Comparison of ENCODE assay signal across 12 cellular contexts in the genomic region with DNA sequence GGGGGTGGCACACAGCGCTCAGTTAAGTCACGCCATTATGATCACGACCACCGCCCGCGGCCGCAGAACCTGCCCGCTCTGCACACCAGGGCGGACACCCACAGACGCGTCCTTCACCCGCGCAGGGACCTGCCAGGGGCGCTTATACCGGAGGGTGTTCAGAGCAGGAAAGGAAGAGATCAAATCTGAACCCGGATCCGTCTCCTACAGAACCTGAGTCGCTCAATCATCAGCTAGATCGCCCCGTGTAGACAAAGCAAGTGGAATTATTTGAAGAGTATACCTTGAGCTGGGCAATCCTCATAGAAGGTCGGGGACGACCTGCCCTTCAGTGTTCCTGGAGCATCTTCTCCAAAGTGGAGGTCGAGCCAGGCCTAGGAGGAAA. TPM values are rescaled to one million over a fixed set of nuclear protein-coding genes. Genes with fewer than 3 reads are reported as not detected.
DNase-seq lines count a peak whose midpoint lies in the region; ATAC-seq, FAIRE-seq and TF ChIP-seq lines count a peak whose summit lies in the region.
"Had no signal": no experiment of that assay in that cellular context is flagged by ENCODE, and none has a peak within 500 bp of the region (broad histone marks: within the 10 kb centered on the region; RNA-seq: fewer than 3 reads in every experiment).

No MANE protein-coding gene starts in this region.

- peak overlapping the region; percentile 45 for H3K4me3 Mint-ChIP-seq in activated T-cell treated with anti-CD3 and anti-CD28 coated beads, Interleukin-2, amount 50 U/mL, for 4 hours
- H3K4me3 Mint-ChIP-seq in activated CD8-positive, alpha-beta T cell treated with anti-CD3 and anti-CD28 coated beads, Interleukin-2, amount 10 ng/mL, durations not matched to agents 7 days and 5 days = peak overlapping the region; percentile 82

- H3K4me1 ChIP-seq in HepG2 (ENCODE audit: insufficient read depth, low read length) = peaks cover 35% of the 10 kb centered on the region
- H3K4me1 ChIP-seq in transverse colon = peaks cover 0 to 33% (median 7%) of the 10 kb centered on the region in 4 donors

- no peak for ATAC-seq in activated T-cell treated with anti-CD3 and anti-CD28 coated beads, Interleukin-2, amount 50 U/mL, for 4 hours
- ATAC-seq in activated CD8-positive, alpha-beta T cell treated with anti-CD3 and anti-CD28 coated beads, Interleukin-2, amount 10 ng/mL, durations not matched to agents 7 days and 5 days = no peak
- ATAC-seq in HepG2 = no peak; the same call in 2 of the 3 replicates

- TF ChIP-seq CTCF in HepG2 (CRISPR knock-in tag; IDR thresholded peaks at IDR 0.05) (no peak), transverse colon (IDR thresholded peaks at IDR 0.05) (no peak)

- DNase-seq in activated T-cell treated with anti-CD3 and anti-CD28 coated beads, Interleukin-2, amount 50 U/mL, for 4 hours = no peak
- DNase-seq in activated T-cell treated with anti-CD3 and anti-CD28 coated beads for 4 hours (no peak), HepG2 (ENCODE audit: low spot score) (no peak), transverse colon (no peak), nucleus accumbens (lab: John Stamatoyannopoulos, UW) (no peak), NCI-H69 (lab: John Stamatoyannopoulos, UW) (no peak), EL (no peak)
- DNase-seq in activated CD8-positive, alpha-beta T cell treated with anti-CD3 and anti-CD28 coated beads, Interleukin-2, amount 10 ng/mL, durations not matched to agents 7 days and 5 days = no peak
- DNase-seq: NCI-H1048, NCI-H226, PC-9 had no signal

- no peaks in the 10 kb centered on the region for H3K36me3 ChIP-seq in HepG2 (replicated peaks in 1 of 2; ENCODE audit: control insufficient read depth in 1 of 2, insufficient read depth in 2 of 2, low read length in 2 of 2)
- no peaks in the 10 kb centered on the region for H3K36me3 ChIP-seq in transverse colon

- POLR2A ChIA-PET in activated CD8-positive, alpha-beta T cell treated with anti-CD3 and anti-CD28 coated beads, Interleukin-2, amount 10 ng/mL, durations not matched to agents 7 days and 5 days (lab: Charles Lee) = interaction anchor here (1.4 to 6.1 kb wide), 2 partner anchors 14 to 16 kb away, joined by 3 to 66 read pairs; no protein-coding TSS in a partner anchor
- POLR2A ChIA-PET in HepG2 (lab: Yijun Ruan, JAX) = no interaction called here

- no peaks in the 10 kb centered on the region for H4K20me1 ChIP-seq in HepG2 (ENCODE audit: insufficient read depth, low read length)

- TF ChIP-seq RAD21 in HepG2 (CRISPR knock-in tag; IDR thresholded peaks at IDR 0.05) = no peak

- no peak overlapping the region for H2AFZ ChIP-seq in HepG2 (ENCODE audit: low read length)
- H2AFZ ChIP-seq: PC-9 had no signal

- H3K9me3 Mint-ChIP-seq in activated T-cell treated with anti-CD3 and anti-CD28 coated beads, Interleukin-2, amount 50 U/mL, for 4 hours = no peaks in the 10 kb centered on the region
- no peaks in the 10 kb centered on the region for H3K9me3 Mint-ChIP-seq in activated CD8-positive, alpha-beta T cell treated with anti-CD3 and anti-CD28 coated beads, Interleukin-2, amount 10 ng/mL, durations not matched to agents 7 days and 5 days (ENCODE audit: insufficient read depth)

- WGBS in HepG2 (ENCODE audit: low lambda C conversion rate) = 98% methylated on average over 23 of the region's 23 CpGs
- 96 to 98% methylated on average over 9 to 23 of the region's 23 CpGs for WGBS in transverse colon (ENCODE audit: low coverage in 1 of 2), 2 donors

- no peaks in the 10 kb centered on the region for H3K9me3 ChIP-seq in HepG2 (ENCODE audit: low read length)
- H3K9me3 ChIP-seq in transverse colon = no peaks in the 10 kb centered on the region

- H3K27me3 ChIP-seq in HepG2 (ENCODE audit: control insufficient read depth in 1 of 2, insufficient read depth in 2 of 2, low read length in 2 of 2) = no peaks in the 10 kb centered on the region
- no peaks in the 10 kb centered on the region for H3K27me3 ChIP-seq in transverse colon

- BruUV-seq in HepG2 (replicated peaks; lab: Mats Ljungman, UMichigan) = no TSS peak

- H3K9ac ChIP-seq in HepG2 (ENCODE audit: insufficient read depth, low read depth, low read length) = no peak overlapping the region

- H3K36me3 Mint-ChIP-seq in activated T-cell treated with anti-CD3 and anti-CD28 coated beads, Interleukin-2, amount 50 U/mL, for 4 hours (ENCODE audit: insufficient read depth) = peaks cover 4% of the 10 kb centered on the region
- peaks cover 22% of the 10 kb centered on the region for H3K36me3 Mint-ChIP-seq in activated CD8-positive, alpha-beta T cell treated with anti-CD3 and anti-CD28 coated beads, Interleukin-2, amount 10 ng/mL, durations not matched to agents 7 days and 5 days (ENCODE audit: low read depth)

- TF ChIP-seq EP300 in HepG2 (IDR thresholded peaks at IDR 0.05; ENCODE audit: low read depth in 2 of 2, low read length in 2 of 2) = no peak
- TF ChIP-seq EP300 in HepG2 (CRISPR knock-in tag; IDR thresholded peaks at IDR 0.05; ENCODE audit: borderline replicate concordance) = no peak
- no peak for TF ChIP-seq EP300 in transverse colon (IDR thresholded peaks at IDR 0.05; ENCODE audit: low read depth)

- H3K27ac ChIP-seq in HepG2 (ENCODE audit: extremely low read length, insufficient read depth, low read length) (no peak overlapping the region), transverse colon (peak overlapping the region; percentile 35 to 76 (median 63))
- H3K27ac ChIP-seq: PC-9 had no signal

- no peak overlapping the region for H3K4me3 ChIP-seq in HepG2 (replicated peaks in 1 of 3; ENCODE audit: insufficient read depth in 1 of 3, low read depth in 2 of 3, low read length in 3 of 3)
- no peak overlapping the region for H3K4me3 ChIP-seq in transverse colon
- H3K4me3 ChIP-seq: PC-9 had no signal

- H3K27ac Mint-ChIP-seq in activated CD8-positive, alpha-beta T cell treated with anti-CD3 and anti-CD28 coated beads, Interleukin-2, amount 10 ng/mL, durations not matched to agents 7 days and 5 days = peak overlapping the region; percentile 96

- FAIRE-seq in HepG2 (lab: Jason Lieb, UNC) = no peak
- FAIRE-seq: H54 had no signal

- H3K4me2 ChIP-seq in HepG2 (ENCODE audit: low read depth, low read length) = no peak overlapping the region
- H3K4me2 ChIP-seq: PC-9 had no signal

- CTCF ChIA-PET in activated CD8-positive, alpha-beta T cell treated with anti-CD3 and anti-CD28 coated beads, Interleukin-2, amount 10 ng/mL, durations not matched to agents 7 days and 5 days (lab: Charles Lee) = no interaction called here
- CTCF ChIA-PET in HepG2 (lab: Yijun Ruan, JAX; ENCODE audit: low intra/inter-chr PET ratio, low total read pairs) = no interaction called here

- H3K27me3 Mint-ChIP-seq in activated T-cell treated with anti-CD3 and anti-CD28 coated beads, Interleukin-2, amount 50 U/mL, for 4 hours (ENCODE audit: low read depth) = no peaks in the 10 kb centered on the region
- H3K27me3 Mint-ChIP-seq in activated CD8-positive, alpha-beta T cell treated with anti-CD3 and anti-CD28 coated beads, Interleukin-2, amount 10 ng/mL, durations not matched to agents 7 days and 5 days (ENCODE audit: low read depth) = no peaks in the 10 kb centered on the region

- intact Hi-C loops in HepG2 (cut with micrococcal nuclease; ENCODE audit: unreplicated experiment) = no loop called here
- intact Hi-C loops in transverse colon (cut with DNase I; ENCODE audit: low total_unique reads) = no loop called here

- no peaks in the 10 kb centered on the region for H3K79me2 ChIP-seq in HepG2 (ENCODE audit: insufficient read depth, low read length)

- no peak for TF ChIP-seq POLR2A in HepG2 (IDR thresholded peaks at IDR 0.05; ENCODE audit: insufficient read depth in 1 of 2, low read depth in 2 of 2, low read length in 2 of 2)
- TF ChIP-seq POLR2A in transverse colon (IDR thresholded peaks at IDR 0.05) = no peak

- H3K4me1 Mint-ChIP-seq in activated T-cell treated with anti-CD3 and anti-CD28 coated beads, Interleukin-2, amount 50 U/mL, for 4 hours (ENCODE audit: low read depth) = peaks cover 28% of the 10 kb centered on the region
- H3K4me1 Mint-ChIP-seq in activated CD8-positive, alpha-beta T cell treated with anti-CD3 and anti-CD28 coated beads, Interleukin-2, amount 10 ng/mL, durations not matched to agents 7 days and 5 days (ENCODE audit: low read depth) = peaks cover 56% of the 10 kb centered on the region

- in situ Hi-C loops in HepG2 (cut with HindIII; ENCODE audit: extremely low pct_ligation_motif_present, low pct_unique_long_range_greater_than_20kb) = no loop called here
- in situ Hi-C loops in transverse colon (cut with MboI; ENCODE audit: low pct_ligation_motif_present in 1 of 4, low pct_unique_long_range_greater_than_20kb in 1 of 4, low sequenced_read_pairs in 3 of 4) = no loop called here

TF ChIP-seq in HepG2, 621 proteins besides CTCF, POLR2A, EP300 and RAD21 (continues in another document):
- TF ChIP-seq SP5 (CRISPR knock-in tag; IDR thresholded peaks at IDR 0.05; ENCODE audit: borderline replicate concordance, low read depth) = no peak

RNA-seq across cellular contexts. Expression of a gene that starts 14.4 kb away (rescaled TPM):
- 10 to 100 TPM; 25.9 to 27.8 (median 26.4) TPM for total RNA-seq in activated T-cell treated with anti-CD3 and anti-CD28 coated beads, Interleukin-2, amount 50 U/mL, for 4 hours
- 100 to 1,000 TPM; 104 to 113 TPM for total RNA-seq in activated CD8-positive, alpha-beta T cell treated with anti-CD3 and anti-CD28 coated beads, Interleukin-2, amount 10 ng/mL, durations not matched to agents 7 days and 5 days
- total RNA-seq in HepG2 (2016; rRNA removed; fragmentation: Illumina TruSeq; extraction: Trizol) = 29.8 and 65.0 TPM in 2 replicates
- total RNA-seq in HepG2 (2016; cell fraction: cytosol; rRNA removed; fragmentation: Illumina TruSeq; extraction: Trizol; ENCODE audit: low read depth) = 3.8 and 3.9 TPM in 2 replicates
- total RNA-seq in HepG2 (2016; cell fraction: insoluble cytoplasmic fraction; rRNA removed; fragmentation: Illumina TruSeq; extraction: Trizol) = 30.1 and 52.5 TPM in 2 replicates
- 17.5 and 18.9 TPM in 2 replicates for total RNA-seq in HepG2 (2016; cell fraction: membrane; rRNA removed; fragmentation: Illumina TruSeq; extraction: Trizol)
- 46.4 and 49.3 TPM in 2 replicates for total RNA-seq in HepG2 (2016; cell fraction: nucleus; rRNA removed; fragmentation: Illumina TruSeq; extraction: Trizol)
- polyA plus RNA-seq in HepG2 (2011; rRNA removed) = 22.3 and 23.7 TPM in 2 replicates
- 16.1 and 20.6 TPM in 2 replicates for polyA plus RNA-seq in HepG2 (2011; cell fraction: cytosol; rRNA removed)
- polyA plus RNA-seq in HepG2 (2011; cell fraction: nucleus; rRNA removed) = 28.1 and 34.2 TPM in 2 replicates
- 30.6 and 41.2 TPM in 2 replicates for polyA plus RNA-seq in HepG2 (2012)
- 0.85 and 1.1 TPM in 2 replicates for polyA plus RNA-seq in HepG2 (2016; cell fraction: cytosol; fragmentation: Illumina TruSeq; extraction: Trizol; ENCODE audit: low read depth)
- 50.4 and 54.5 TPM in 2 replicates for polyA plus RNA-seq in HepG2 (2016; cell fraction: insoluble cytoplasmic fraction; fragmentation: Illumina TruSeq; extraction: Trizol; ENCODE audit: low read depth)
- 5.7 and 6.3 TPM in 2 replicates for polyA plus RNA-seq in HepG2 (2016; cell fraction: membrane; fragmentation: Illumina TruSeq; extraction: Trizol; ENCODE audit: low read depth)
- 66.7 and 71.5 TPM in 2 replicates for polyA plus RNA-seq in HepG2 (2016; cell fraction: nucleus; fragmentation: Illumina TruSeq; extraction: Trizol; ENCODE audit: insufficient read depth, low read depth)
- polyA minus RNA-seq in HepG2 (2011; rRNA and poly(A)+ RNA removed; ENCODE audit: low replicate concordance) = 13.5 and 82.3 TPM in 2 replicates
- 62.7 and 65.9 TPM in 2 replicates for polyA minus RNA-seq in HepG2 (2011; cell fraction: cytosol; rRNA and poly(A)+ RNA removed)
- polyA minus RNA-seq in HepG2 (2011; cell fraction: nucleus; rRNA and poly(A)+ RNA removed) = 63.2 and 86.3 TPM in 2 replicates
- 10 to 100 TPM; 28.9 to 82.6 (median 46.0) TPM for total RNA-seq in transverse colon
